In genomic region chr5:105218018-105218417, GRCh38 we compare ENCODE assay signal across 20 cellular contexts.
DNase-seq lines count a peak whose midpoint lies in the region; ATAC-seq lines count a peak whose summit lies in the region.
"Had no signal": no experiment of that assay in that cellular context is flagged by ENCODE, and none has a peak within 500 bp of the region (broad histone marks: within the 10 kb centered on the region; RNA-seq: fewer than 3 reads in every experiment).

No MANE protein-coding gene starts in this region.

- ATAC-seq in HG03354 (IDR thresholded peaks at IDR 0.05; ENCODE audit: poor library complexity, severe bottlenecking, unreplicated experiment) = no peak
- ATAC-seq: A549; CD8-positive, alpha-beta T cell; HepG2; PC-3 had no signal

- DNase-seq in NCI-H82 (lab: John Stamatoyannopoulos, UW) (peak; percentile 60), NCI-H82 treated with DMSO at 0.1 percent for 48 hours (lab: John Stamatoyannopoulos, UW; ENCODE audit: unreplicated experiment) (no peak), NCI-H1417 (lab: John Stamatoyannopoulos, UW) (peak in 2 of 3 experiments; percentile 43 to 79), NCI-H748 treated with DMSO at 0.1 percent for 48 hours (lab: John Stamatoyannopoulos, UW) (peak; percentile 77), amniotic stem cell (lab: John Stamatoyannopoulos, UW) (no peak)
- DNase-seq in activated CD4-positive, CD25-positive, alpha-beta regulatory T cell (lab: John Stamatoyannopoulos, UW) = no peak
- DNase-seq: CD8-positive, alpha-beta T cell; Karpas-422; NCI-H1092 treated with DMSO at 0.1 percent for 48 hours; NCI-H1694; NCI-H2029 treated with DMSO at 0.1 percent for 48 hours; NCI-H2171; NCI-H446 treated with DMSO at 0.1 percent for 48 hours; NCI-H526; PC-3; SK-N-SH; SW 1271 had no signal

Comparison
In these comparisons a context has a peak if more than half of its experiments do, and no peak if none do; other contexts are left out.
1. DNase-seq: peak in NCI-H82 (single experiment), NCI-H1417 (2 of 3) and NCI-H748 treated with DMSO at 0.1 percent for 48 hours (single experiment); none in NCI-H82 treated with DMSO at 0.1 percent for 48 hours (single experiment), amniotic stem cell (single experiment) and activated CD4-positive, CD25-positive, alpha-beta regulatory T cell (0 of 4).